Comparison of ENCODE assay signal across 7 cellular contexts in genomic region chr18:30039201-30039600, GRCh38.
"Had no signal": no experiment of that assay in that cellular context is flagged by ENCODE, and none has a peak within 500 bp of the region (broad histone marks: within the 10 kb centered on the region; RNA-seq: fewer than 3 reads in every experiment).

No MANE protein-coding gene starts in this region.

- H3K9ac ChIP-seq: KMS-11 had no signal

- H3K27ac ChIP-seq: HL-60, KMS-11 had no signal

- H3K4me2 ChIP-seq: KMS-11 had no signal

- FAIRE-seq: HTR-8/SVneo, K562 had no signal

- ATAC-seq: K562 had no signal

- H3K4me3 ChIP-seq: K562 had no signal

- DNase-seq: IMR-90, KBM-7, KG1 had no signal
